16 cellular contexts compared by ENCODE assay signal in genomic region chr5:138676556-138677193, GRCh38.
A peak's percentile ranks its signal among the peaks of the same experiment; 100 is the strongest.
DNase-seq lines count a peak whose midpoint lies in the region; TF ChIP-seq lines count a peak whose summit lies in the region.
"Had no signal": no experiment of that assay in that cellular context is flagged by ENCODE, and none has a peak within 500 bp of the region (broad histone marks: within the 10 kb centered on the region; RNA-seq: fewer than 3 reads in every experiment).

No MANE protein-coding gene starts in this region.

- H3K9me3 ChIP-seq in tibial nerve: peaks cover 0 to 11% (median 0%) of the 10 kb centered on the region in 4 donors
- H3K9me3 ChIP-seq: HAP-1 had no signal

- no peaks in the 10 kb centered on the region for H3K27me3 ChIP-seq in tibial nerve

- no peaks in the 10 kb centered on the region for H3K27me3 Mint-ChIP-seq in progenitor cell of endocrine pancreas

- H3K9me3 Mint-ChIP-seq in progenitor cell of endocrine pancreas (ENCODE audit: low read depth): no peaks in the 10 kb centered on the region

- no peak overlapping the region for H3K27ac ChIP-seq in tibial nerve
- H3K27ac ChIP-seq: 22Rv1 had no signal

- H3K4me3 Mint-ChIP-seq in progenitor cell of endocrine pancreas (ENCODE audit: low read depth): no peak overlapping the region
- H3K4me3 Mint-ChIP-seq: B cell; CD4-positive, alpha-beta T cell; IgD-negative memory B cell had no signal

- H3K4me1 Mint-ChIP-seq in progenitor cell of endocrine pancreas (ENCODE audit: low read depth): peaks cover 13% of the 10 kb centered on the region
- H3K4me1 Mint-ChIP-seq: B cell, IgD-negative memory B cell had no signal

- no peak for TF ChIP-seq POLR2A in tibial nerve (IDR thresholded peaks at IDR 0.05)

- peak overlapping the region; percentile 60 for H3K27ac Mint-ChIP-seq in progenitor cell of endocrine pancreas
- H3K27ac Mint-ChIP-seq: B cell; CD4-positive, alpha-beta T cell; IgD-negative memory B cell had no signal

- TF ChIP-seq CTCF in progenitor cell of endocrine pancreas (IDR thresholded peaks at IDR 0.05; ENCODE audit: unreplicated experiment): no peak
- no peak for TF ChIP-seq CTCF in tibial nerve (IDR thresholded peaks at IDR 0.05)

- H3K4me1 ChIP-seq in tibial nerve: no peaks in the 10 kb centered on the region
- H3K4me1 ChIP-seq: HAP-1 had no signal

- H3K36me3 Mint-ChIP-seq in progenitor cell of endocrine pancreas (ENCODE audit: insufficient read depth): peaks cover 1% of the 10 kb centered on the region
- H3K36me3 Mint-ChIP-seq: IgD-negative memory B cell had no signal

- no peak for TF ChIP-seq EP300 in tibial nerve (IDR thresholded peaks at IDR 0.05)

- peak; percentile 28 for DNase-seq in activated CD8-positive, alpha-beta memory T cell treated with anti-CD3 and anti-CD28 coated beads for 24 hours
- DNase-seq in activated CD8-positive, alpha-beta memory T cell treated with anti-CD3 and anti-CD28 coated beads, Interleukin-2, amount 50 U/mL, for 48 hours: no peak
- DNase-seq in kidney glomerular epithelial cell (lab: John Stamatoyannopoulos, UW) (peak; percentile 46), progenitor cell of endocrine pancreas (ENCODE audit: low spot score, unreplicated experiment) (no peak), RKO (ENCODE audit: low spot score) (no peak), tibial nerve (ENCODE audit: low spot score in 2 of 2) (no peak), superior temporal gyrus (ENCODE audit: extremely low spot score) (no peak)
- DNase-seq: C1 segment of cervical spinal cord; CD4-positive, alpha-beta T cell; DMS153; DMS79 treated with DMSO at 0.1 percent for 48 hours; EL had no signal

- H3K4me3 ChIP-seq in tibial nerve: no peak overlapping the region
- H3K4me3 ChIP-seq: HAP-1 had no signal

- WGBS in tibial nerve, 2 donors: 80 to 81% methylated on average over 4 of the region's 4 CpGs

- no peaks in the 10 kb centered on the region for H3K36me3 ChIP-seq in tibial nerve
- H3K36me3 ChIP-seq: HAP-1 had no signal

Comparison
In these comparisons a context has a peak if more than half of its experiments do, and no peak if none do; other contexts are left out.
1. DNase-seq: peak in activated CD8-positive, alpha-beta memory T cell treated with anti-CD3 and anti-CD28 coated beads for 24 hours (single experiment) and kidney glomerular epithelial cell (single experiment); none in activated CD8-positive, alpha-beta memory T cell treated with anti-CD3 and anti-CD28 coated beads, Interleukin-2, amount 50 U/mL, for 48 hours (single experiment), progenitor cell of endocrine pancreas (single experiment), RKO (single experiment), tibial nerve (0 of 2) and superior temporal gyrus (single experiment).